ENCODE assay signal across 14 cellular contexts in genomic region chr3:46895761-46896160, GRCh38. TPM values are rescaled to one million over a fixed set of nuclear protein-coding genes. Genes with fewer than 3 reads are reported as not detected.
"Had no signal": no experiment of that assay in that cellular context is flagged by ENCODE, and none has a peak within 500 bp of the region (broad histone marks: within the 10 kb centered on the region; RNA-seq: fewer than 3 reads in every experiment).

No MANE protein-coding gene starts in this region.

- FAIRE-seq: astrocyte had no signal

- H3K27ac ChIP-seq: SJSA1, WERI-Rb-1 had no signal

- H3K27me3 ChIP-seq: MG63 had no signal

- H3K9me3 ChIP-seq: MG63, SJSA1 had no signal

- H3K36me3 ChIP-seq: MG63, SJSA1, WERI-Rb-1 had no signal

- H3K4me3 ChIP-seq: MG63, SJSA1 had no signal

- H3K9me3 Mint-ChIP-seq: activated naive CD8-positive, alpha-beta T cell treated with anti-CD3 and anti-CD28 coated beads, Interleukin-2, amount 50 U/mL, for 24 hours; T-helper 2 cell treated with Interferon-gamma antibody and Interleukin-4, amounts not matched to agents 5 μg/mL and 100 μg/mL, for 36 hours had no signal

- H3K27ac Mint-ChIP-seq: activated CD4-positive, alpha-beta T cell treated with anti-CD3 and anti-CD28 coated beads for 36 hours; activated CD8-positive, alpha-beta T cell treated with anti-CD3 and anti-CD28 coated beads, Interleukin-2, amount 10 ng/mL, durations not matched to agents 7 days and 5 days; activated naive CD8-positive, alpha-beta T cell treated with anti-CD3 and anti-CD28 coated beads, Interleukin-2, amount 50 U/mL, for 24 hours; T-helper 2 cell treated with Interferon-gamma antibody and Interleukin-4, amounts not matched to agents 5 μg/mL and 100 μg/mL, for 36 hours had no signal

- DNase-seq: amniotic stem cell, NCI-H1417 treated with DMSO at 0.1 percent for 48 hours, NCI-H2107, NCI-H510A treated with DMSO at 0.1 percent for 48 hours had no signal

- H3K4me3 Mint-ChIP-seq: activated CD4-positive, alpha-beta T cell treated with anti-CD3 and anti-CD28 coated beads for 36 hours; activated CD8-positive, alpha-beta T cell treated with anti-CD3 and anti-CD28 coated beads, Interleukin-2, amount 10 ng/mL, durations not matched to agents 7 days and 5 days; activated naive CD8-positive, alpha-beta T cell treated with anti-CD3 and anti-CD28 coated beads, Interleukin-2, amount 50 U/mL, for 24 hours; T-helper 2 cell treated with Interferon-gamma antibody and Interleukin-4, amounts not matched to agents 5 μg/mL and 100 μg/mL, for 36 hours had no signal

- H3K36me3 Mint-ChIP-seq: brain had no signal

RNA-seq across cellular contexts. Expression of gene PTH1R, which starts 18.2 kb away (rescaled TPM):
- total RNA-seq: activated CD4-positive, alpha-beta T cell treated with anti-CD3 and anti-CD28 coated beads for 36 hours; activated CD8-positive, alpha-beta T cell treated with anti-CD3 and anti-CD28 coated beads, Interleukin-2, amount 10 ng/mL, durations not matched to agents 7 days and 5 days; SJSA1; T-helper 1 cell treated with Interleukin-12 subunit alpha and Interleukin-12 subunit beta and Interleukin-4 antibody, amounts not matched to agents 30 ng/mL and 1 ng/mL, for 36 hours had no signal

RNA-seq across cellular contexts. Expression of gene MYL3, which starts 32.5 kb away (rescaled TPM):
- total RNA-seq: activated CD4-positive, alpha-beta T cell treated with anti-CD3 and anti-CD28 coated beads for 36 hours; activated CD8-positive, alpha-beta T cell treated with anti-CD3 and anti-CD28 coated beads, Interleukin-2, amount 10 ng/mL, durations not matched to agents 7 days and 5 days; SJSA1; T-helper 1 cell treated with Interleukin-12 subunit alpha and Interleukin-12 subunit beta and Interleukin-4 antibody, amounts not matched to agents 30 ng/mL and 1 ng/mL, for 36 hours had no signal
